In genomic region chr11:76801205-76801604, GRCh38 we compare ENCODE assay signal across 18 cellular contexts. TPM values are rescaled to one million over a fixed set of nuclear protein-coding genes. Genes with fewer than 3 reads are reported as not detected.
DNase-seq lines count a peak whose midpoint lies in the region; TF ChIP-seq lines count a peak whose summit lies in the region.
"Had no signal": no experiment of that assay in that cellular context is flagged by ENCODE, and none has a peak within 500 bp of the region (broad histone marks: within the 10 kb centered on the region; RNA-seq: fewer than 3 reads in every experiment).

No MANE protein-coding gene starts in this region.

- H3K4me3 Mint-ChIP-seq in Caco-2 (ENCODE audit: unreplicated experiment) (no peak overlapping the region), glutamatergic neuron (ENCODE audit: unreplicated experiment) (no peak overlapping the region)
- H3K4me3 Mint-ChIP-seq: activated naive CD8-positive, alpha-beta T cell treated with anti-CD3 and anti-CD28 coated beads for 36 hours; CD8-positive, alpha-beta T cell had no signal

- no peak overlapping the region for H3K9ac ChIP-seq in HUES48 (ENCODE audit: low read depth, low read length)
- peak overlapping the region; percentile 1 for H3K9ac ChIP-seq in smooth muscle cell (ENCODE audit: low read depth)

- POLR2A ChIA-PET in Caco-2 (lab: Charles Lee): no interaction called here

- H3K27me3 Mint-ChIP-seq in Caco-2 (ENCODE audit: insufficient read depth, unreplicated experiment) (no peaks in the 10 kb centered on the region), glutamatergic neuron (ENCODE audit: unreplicated experiment) (peaks cover 5% of the 10 kb centered on the region)

- H3K4me1 Mint-ChIP-seq in Caco-2 (ENCODE audit: low read depth, unreplicated experiment) (peaks cover 7% of the 10 kb centered on the region), glutamatergic neuron (ENCODE audit: low read depth, unreplicated experiment) (peaks cover 5% of the 10 kb centered on the region)

- H3K36me3 Mint-ChIP-seq in Caco-2 (ENCODE audit: insufficient read depth, unreplicated experiment): peaks cover 30% of the 10 kb centered on the region
- no peaks in the 10 kb centered on the region for H3K36me3 Mint-ChIP-seq in glutamatergic neuron (ENCODE audit: unreplicated experiment)
- H3K36me3 Mint-ChIP-seq: activated naive CD8-positive, alpha-beta T cell treated with anti-CD3 and anti-CD28 coated beads for 36 hours; CD8-positive, alpha-beta T cell had no signal

- H2AFZ ChIP-seq in smooth muscle cell (ENCODE audit: low read depth): no peak overlapping the region

- TF ChIP-seq CTCF in Caco-2 (IDR thresholded peaks at IDR 0.05; ENCODE audit: insufficient read depth in 1 of 2, low read depth in 1 of 2, low read length in 1 of 2, severe bottlenecking in 1 of 2, unreplicated experiment in 1 of 2) (no peak), smooth muscle cell (IDR thresholded peaks at IDR 0.05; ENCODE audit: borderline replicate concordance, insufficient read depth, poor library complexity, severe bottlenecking) (no peak), glutamatergic neuron (IDR thresholded peaks at IDR 0.05; ENCODE audit: partially characterized antibody, unreplicated experiment) (no peak)

- TSS peak; percentile 13 for BruUV-seq in Caco-2 (replicated peaks; lab: Mats Ljungman, UMichigan)

- H4K20me1 ChIP-seq in smooth muscle cell (ENCODE audit: low read depth): peaks cover 28% of the 10 kb centered on the region

- H3K4me3 ChIP-seq in Caco-2 (ENCODE audit: low read depth, low read length) (no peak overlapping the region), HUES48 (ENCODE audit: low read depth, low read length) (no peak overlapping the region), smooth muscle cell (no peak overlapping the region)
- H3K4me3 ChIP-seq: esophagus squamous epithelium, thoracic aorta had no signal

- H3K9me3 ChIP-seq in Caco-2 (no peaks in the 10 kb centered on the region), HUES48 (ENCODE audit: control insufficient read depth, insufficient read depth, low read length) (no peaks in the 10 kb centered on the region), smooth muscle cell (replicated peaks; ENCODE audit: low read depth) (no peaks in the 10 kb centered on the region)
- H3K9me3 ChIP-seq: esophagus squamous epithelium, thoracic aorta had no signal

- DNase-seq in Caco-2 (no peak), iPS-NIHi11 (ENCODE audit: low spot score) (peak; percentile 33), smooth muscle cell (lab: John Stamatoyannopoulos, UW; ENCODE audit: unreplicated experiment) (no peak), 8988T (no peak), retina (no peak), NCI-H1048 (lab: John Stamatoyannopoulos, UW) (no peak), glutamatergic neuron (no peak)
- DNase-seq: activated CD4-positive, CD25-positive, alpha-beta regulatory T cell; activated naive CD8-positive, alpha-beta T cell treated with anti-CD3 and anti-CD28 coated beads for 36 hours; effector memory CD4-positive, alpha-beta T cell; esophagus squamous epithelium; GOT3; MV-4-11; NCI-H187 treated with DMSO at 0.1 percent for 48 hours; NCI-H446 had no signal

- H3K27ac Mint-ChIP-seq in Caco-2 (ENCODE audit: unreplicated experiment) (no peak overlapping the region), glutamatergic neuron (ENCODE audit: unreplicated experiment) (no peak overlapping the region)
- H3K27ac Mint-ChIP-seq: activated naive CD8-positive, alpha-beta T cell treated with anti-CD3 and anti-CD28 coated beads for 36 hours; CD8-positive, alpha-beta T cell had no signal

- peak overlapping the region; percentile 76 for H3K4me2 ChIP-seq in smooth muscle cell

- H3K27ac ChIP-seq in HUES48 (ENCODE audit: low read depth, low read length) (peak overlapping the region; percentile 21), smooth muscle cell (ENCODE audit: low read depth) (peak overlapping the region; percentile 93)
- H3K27ac ChIP-seq: thoracic aorta had no signal

- H3F3A ChIP-seq in smooth muscle cell (ENCODE audit: low read depth): peaks cover 4% of the 10 kb centered on the region

- H3K4me1 ChIP-seq in Caco-2 (peaks cover 23% of the 10 kb centered on the region), HUES48 (ENCODE audit: control insufficient read depth, insufficient read depth, low read length) (peaks cover 17% of the 10 kb centered on the region), smooth muscle cell (ENCODE audit: low read depth) (peaks cover 43% of the 10 kb centered on the region)

- WGBS in smooth muscle cell (ENCODE audit: low lambda C conversion rate): 49% methylated on average over 2 of the region's 2 CpGs

- H3K9me3 Mint-ChIP-seq in Caco-2 (ENCODE audit: unreplicated experiment) (no peaks in the 10 kb centered on the region), glutamatergic neuron (ENCODE audit: unreplicated experiment) (no peaks in the 10 kb centered on the region)
- H3K9me3 Mint-ChIP-seq: activated naive CD8-positive, alpha-beta T cell treated with anti-CD3 and anti-CD28 coated beads for 36 hours; CD8-positive, alpha-beta T cell had no signal

- peaks cover 2% of the 10 kb centered on the region; the same call in 1 of the 2 replicates for H3K36me3 ChIP-seq in Caco-2 (ENCODE audit: control insufficient read depth, insufficient read depth, low read length)
- H3K36me3 ChIP-seq in HUES48 (ENCODE audit: control insufficient read depth, insufficient read depth, low read length): peaks cover 11% of the 10 kb centered on the region
- no peaks in the 10 kb centered on the region for H3K36me3 ChIP-seq in smooth muscle cell (ENCODE audit: low read depth)

- CTCF ChIA-PET in Caco-2 (lab: Charles Lee): interaction anchor here (0.5 to 3.9 kb wide), 5 partner anchors 20 to 440 kb away, joined by 3 to 27 read pairs (median 6); no protein-coding TSS in a partner anchor

- H3K27me3 ChIP-seq in Caco-2 (replicated peaks; ENCODE audit: control insufficient read depth, insufficient read depth, low read length): no peaks in the 10 kb centered on the region
- no peaks in the 10 kb centered on the region for H3K27me3 ChIP-seq in HUES48 (ENCODE audit: control insufficient read depth, insufficient read depth, low read length)
- H3K27me3 ChIP-seq in smooth muscle cell (ENCODE audit: low read depth): no peaks in the 10 kb centered on the region
- H3K27me3 ChIP-seq: esophagus squamous epithelium had no signal

- intact Hi-C loops in Caco-2 (cut with micrococcal nuclease; ENCODE audit: unreplicated experiment): loop anchor here (2.0 kb wide), 1 partner anchor 32 kb away; no protein-coding TSS in a partner anchor

- H3K79me2 ChIP-seq in smooth muscle cell (ENCODE audit: low read depth): peaks cover 14% of the 10 kb centered on the region

RNA-seq across cellular contexts. Expression of gene TSKU, which starts 18.0 kb away (rescaled TPM):
- total RNA-seq in Caco-2 (2022): 38.6 and 40.6 TPM in 2 replicates
- total RNA-seq in smooth muscle cell: 75.2 and 76.5 TPM in 2 replicates
- 122 and 144 TPM in 2 replicates for polyA plus RNA-seq in smooth muscle cell
- 29.2 TPM for total RNA-seq in glutamatergic neuron (ENCODE audit: unreplicated experiment)
- total RNA-seq: CD8-positive, alpha-beta T cell had no signal

RNA-seq across cellular contexts. Expression of gene ACER3, which starts 59.5 kb away (rescaled TPM):
- total RNA-seq in Caco-2 (2022) (37.5 and 40.6 TPM in 2 replicates), smooth muscle cell (16.8 and 25.7 TPM in 2 replicates), glutamatergic neuron (ENCODE audit: unreplicated experiment) (25.7 TPM)
- 6.8 and 14.0 TPM in 2 replicates for polyA plus RNA-seq in smooth muscle cell
